18 cellular contexts compared by ENCODE assay signal in the genomic region with DNA sequence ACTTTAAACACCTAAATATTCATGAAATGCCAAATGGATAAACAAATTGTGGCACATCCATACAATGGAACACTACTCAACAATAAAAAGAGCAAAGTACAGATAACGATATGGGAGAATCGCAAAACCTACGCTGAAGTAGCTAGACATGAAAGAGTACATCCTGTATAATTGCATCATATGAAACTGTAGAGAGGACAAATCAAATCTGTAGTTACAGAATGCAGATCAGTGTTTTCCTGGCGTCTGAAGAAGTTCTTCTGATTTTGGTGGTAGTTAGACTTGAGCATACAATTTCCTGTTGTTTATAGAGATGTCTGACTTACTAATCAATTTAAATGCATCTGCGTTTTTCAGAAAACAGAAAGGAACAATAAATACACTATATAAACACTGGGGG.
DNase-seq lines count a peak whose midpoint lies in the region; ATAC-seq and TF ChIP-seq lines count a peak whose summit lies in the region.
"Had no signal": no experiment of that assay in that cellular context is flagged by ENCODE, and none has a peak within 500 bp of the region (broad histone marks: within the 10 kb centered on the region; RNA-seq: fewer than 3 reads in every experiment).

No MANE protein-coding gene starts in this region.

- no peaks in the 10 kb centered on the region for H3K36me3 Mint-ChIP-seq in activated T-cell treated with anti-CD3 and anti-CD28 coated beads, Interleukin-2, amount 50 U/mL, for 4 hours (ENCODE audit: insufficient read depth)
- no peaks in the 10 kb centered on the region for H3K36me3 Mint-ChIP-seq in CD4-positive, alpha-beta memory T cell
- peaks cover 5% of the 10 kb centered on the region for H3K36me3 Mint-ChIP-seq in T-helper 17 cell (ENCODE audit: low read depth)
- H3K36me3 Mint-ChIP-seq in central memory CD8-positive, alpha-beta T cell (ENCODE audit: insufficient read depth): peaks cover 1% of the 10 kb centered on the region

- H3K4me3 ChIP-seq in CD4-positive, alpha-beta memory T cell (ENCODE audit: low read length in 2 of 2): no peak overlapping the region
- H3K4me3 ChIP-seq in gastroesophageal sphincter (no peak overlapping the region), upper lobe of right lung (no peak overlapping the region)
- H3K4me3 ChIP-seq: BLaER1, PC-9 had no signal

- H3K27ac Mint-ChIP-seq in CD4-positive, alpha-beta memory T cell: peak overlapping the region; percentile 60 to 92 (median 84)
- H3K27ac Mint-ChIP-seq in T-helper 17 cell: peak overlapping the region; percentile 89
- no peak overlapping the region for H3K27ac Mint-ChIP-seq in central memory CD8-positive, alpha-beta T cell (ENCODE audit: low read depth)

- peak in 1 of 2 donors; percentile 14 for ATAC-seq in activated T-cell treated with anti-CD3 and anti-CD28 coated beads, Interleukin-2, amount 50 U/mL, for 4 hours
- ATAC-seq in T-helper 17 cell (peak; percentile 95), gastroesophageal sphincter (no peak), upper lobe of right lung (no peak)
- peak; percentile 64 for ATAC-seq in central memory CD8-positive, alpha-beta T cell (replicated peaks; ENCODE audit: extremely low read depth, poor library complexity, severe bottlenecking)

- TF ChIP-seq EP300 in gastroesophageal sphincter (IDR thresholded peaks at IDR 0.05): no peak

- H3K27me3 Mint-ChIP-seq in activated T-cell treated with anti-CD3 and anti-CD28 coated beads, Interleukin-2, amount 50 U/mL, for 4 hours (ENCODE audit: low read depth): no peaks in the 10 kb centered on the region
- H3K27me3 Mint-ChIP-seq in CD4-positive, alpha-beta memory T cell: no peaks in the 10 kb centered on the region
- H3K27me3 Mint-ChIP-seq in T-helper 17 cell: no peaks in the 10 kb centered on the region
- H3K27me3 Mint-ChIP-seq in central memory CD8-positive, alpha-beta T cell: no peaks in the 10 kb centered on the region

- H3K4me1 Mint-ChIP-seq in activated T-cell treated with anti-CD3 and anti-CD28 coated beads, Interleukin-2, amount 50 U/mL, for 4 hours (ENCODE audit: low read depth): peaks cover 16% of the 10 kb centered on the region
- peaks cover 8 to 17% (median 13%) of the 10 kb centered on the region in 4 donors for H3K4me1 Mint-ChIP-seq in CD4-positive, alpha-beta memory T cell
- peaks cover 12% of the 10 kb centered on the region for H3K4me1 Mint-ChIP-seq in T-helper 17 cell
- no peaks in the 10 kb centered on the region for H3K4me1 Mint-ChIP-seq in central memory CD8-positive, alpha-beta T cell

- no peaks in the 10 kb centered on the region for H3K9me3 ChIP-seq in CD4-positive, alpha-beta memory T cell (ENCODE audit: control insufficient read depth in 1 of 2, low read length in 2 of 2)
- H3K9me3 ChIP-seq in T-helper 17 cell (ENCODE audit: control insufficient read depth, low read length, poor library complexity, severe bottlenecking) (no peaks in the 10 kb centered on the region), gastroesophageal sphincter (no peaks in the 10 kb centered on the region), upper lobe of right lung (no peaks in the 10 kb centered on the region)
- H3K9me3 ChIP-seq: BLaER1 had no signal

- H3K27ac ChIP-seq in CD4-positive, alpha-beta memory T cell (ENCODE audit: low read depth, low read length): peak overlapping the region; percentile 15
- H3K27ac ChIP-seq in gastroesophageal sphincter (no peak overlapping the region), upper lobe of right lung (no peak overlapping the region)
- H3K27ac ChIP-seq: BLaER1, PC-9 had no signal

- intact Hi-C loops in CD4-positive, alpha-beta memory T cell (cut with micrococcal nuclease): loop anchor here (1.0 to 5.0 kb wide), 2 partner anchors 11 to 36 kb away; no protein-coding TSS in a partner anchor
- intact Hi-C loops in upper lobe of right lung (cut with DNase I): no loop called here

- H3K9me3 Mint-ChIP-seq in activated T-cell treated with anti-CD3 and anti-CD28 coated beads, Interleukin-2, amount 50 U/mL, for 4 hours: peaks cover 3% of the 10 kb centered on the region
- H3K9me3 Mint-ChIP-seq in CD4-positive, alpha-beta memory T cell: peaks cover 0 to 5% (median 1%) of the 10 kb centered on the region in 8 donors
- H3K9me3 Mint-ChIP-seq in central memory CD8-positive, alpha-beta T cell: peaks cover 21% of the 10 kb centered on the region

- CTCF ChIA-PET in CD4-positive, alpha-beta memory T cell (lab: Charles Lee; ENCODE audit: partially characterized antibody): interaction anchor here (1.1 to 2.4 kb wide), 2 partner anchors 10 to 62 kb away, joined by 3 to 10 read pairs; no protein-coding TSS in a partner anchor

- no peak for DNase-seq in activated T-cell treated with anti-CD3 and anti-CD28 coated beads, Interleukin-2, amount 50 U/mL, for 4 hours
- DNase-seq in activated T-cell treated with anti-CD3 and anti-CD28 coated beads for 4 hours (no peak), T-helper 17 cell (no peak), NCI-H1694 (lab: John Stamatoyannopoulos, UW) (no peak), upper lobe of right lung (no peak)
- peak in 4 of 5 donors; percentile 44 to 62 (median 48) for DNase-seq in CD4-positive, alpha-beta memory T cell
- DNase-seq in central memory CD8-positive, alpha-beta T cell (ENCODE audit: low spot score in 2 of 2): no peak
- DNase-seq: DMS 273 treated with DMSO at 0.1 percent for 48 hours, DND-41, MM.1S, NCI-H1092, NCI-H1436 treated with DMSO at 0.1 percent for 48 hours, NCI-H2029 treated with DMSO at 0.1 percent for 48 hours, NCI-H2171, NCI-H526, PC-9 had no signal

- TF ChIP-seq CTCF in gastroesophageal sphincter (IDR thresholded peaks at IDR 0.05) (no peak), upper lobe of right lung (IDR thresholded peaks at IDR 0.05) (no peak)

- peaks cover 18% of the 10 kb centered on the region for H3K4me1 ChIP-seq in CD4-positive, alpha-beta memory T cell (ENCODE audit: insufficient read depth, low read length)
- no peaks in the 10 kb centered on the region for H3K4me1 ChIP-seq in gastroesophageal sphincter
- H3K4me1 ChIP-seq in upper lobe of right lung: no peaks in the 10 kb centered on the region
- H3K4me1 ChIP-seq: BLaER1 had no signal

- WGBS in gastroesophageal sphincter (ENCODE audit: low coverage in 1 of 2), 2 donors: 69 to 75% methylated on average over 5 of the region's 5 CpGs

- H3K4me3 Mint-ChIP-seq in activated T-cell treated with anti-CD3 and anti-CD28 coated beads, Interleukin-2, amount 50 U/mL, for 4 hours: peak overlapping the region; percentile 13
- H3K4me3 Mint-ChIP-seq in CD4-positive, alpha-beta memory T cell: peak overlapping the region in 5 of 8 donors; percentile 2 to 34 (median 14)
- no peak overlapping the region for H3K4me3 Mint-ChIP-seq in T-helper 17 cell
- H3K4me3 Mint-ChIP-seq in central memory CD8-positive, alpha-beta T cell: no peak overlapping the region

- POLR2A ChIA-PET in CD4-positive, alpha-beta memory T cell (lab: Charles Lee; ENCODE audit: partially characterized antibody): interaction anchor here (1.1 to 2.6 kb wide), 5 partner anchors 11 to 58 kb away, joined by 3 to 25 read pairs (median 5); no protein-coding TSS in a partner anchor

- no peak for TF ChIP-seq POLR2A in gastroesophageal sphincter (IDR thresholded peaks at IDR 0.05)

- H3K27me3 ChIP-seq in CD4-positive, alpha-beta memory T cell (ENCODE audit: insufficient read depth, low read length): no peaks in the 10 kb centered on the region
- H3K27me3 ChIP-seq in gastroesophageal sphincter (no peaks in the 10 kb centered on the region), upper lobe of right lung (no peaks in the 10 kb centered on the region)
- H3K27me3 ChIP-seq: BLaER1 had no signal

- H3K36me3 ChIP-seq in CD4-positive, alpha-beta memory T cell (ENCODE audit: insufficient read depth, low read length): no peaks in the 10 kb centered on the region
- no peaks in the 10 kb centered on the region for H3K36me3 ChIP-seq in gastroesophageal sphincter
- H3K36me3 ChIP-seq in upper lobe of right lung: no peaks in the 10 kb centered on the region
- H3K36me3 ChIP-seq: BLaER1 had no signal

Comparison
In these comparisons a context has a peak if more than half of its experiments do, and no peak if none do; other contexts are left out.
1. ATAC-seq: peak in T-helper 17 cell (single experiment) and central memory CD8-positive, alpha-beta T cell (single experiment); none in gastroesophageal sphincter (single experiment) and upper lobe of right lung (single experiment).
2. DNase-seq: peak in CD4-positive, alpha-beta memory T cell (4 of 5); none in activated T-cell treated with anti-CD3 and anti-CD28 coated beads, Interleukin-2, amount 50 U/mL, for 4 hours (single experiment), activated T-cell treated with anti-CD3 and anti-CD28 coated beads for 4 hours (single experiment), T-helper 17 cell (0 of 3), central memory CD8-positive, alpha-beta T cell (0 of 2), NCI-H1694 (single experiment) and upper lobe of right lung (single experiment).
3. H3K4me3 Mint-ChIP-seq: peak in activated T-cell treated with anti-CD3 and anti-CD28 coated beads, Interleukin-2, amount 50 U/mL, for 4 hours (single experiment) and CD4-positive, alpha-beta memory T cell (5 of 8); none in T-helper 17 cell (single experiment) and central memory CD8-positive, alpha-beta T cell (single experiment).